ENCODE assay signal across 12 cellular contexts in the genomic region with DNA sequence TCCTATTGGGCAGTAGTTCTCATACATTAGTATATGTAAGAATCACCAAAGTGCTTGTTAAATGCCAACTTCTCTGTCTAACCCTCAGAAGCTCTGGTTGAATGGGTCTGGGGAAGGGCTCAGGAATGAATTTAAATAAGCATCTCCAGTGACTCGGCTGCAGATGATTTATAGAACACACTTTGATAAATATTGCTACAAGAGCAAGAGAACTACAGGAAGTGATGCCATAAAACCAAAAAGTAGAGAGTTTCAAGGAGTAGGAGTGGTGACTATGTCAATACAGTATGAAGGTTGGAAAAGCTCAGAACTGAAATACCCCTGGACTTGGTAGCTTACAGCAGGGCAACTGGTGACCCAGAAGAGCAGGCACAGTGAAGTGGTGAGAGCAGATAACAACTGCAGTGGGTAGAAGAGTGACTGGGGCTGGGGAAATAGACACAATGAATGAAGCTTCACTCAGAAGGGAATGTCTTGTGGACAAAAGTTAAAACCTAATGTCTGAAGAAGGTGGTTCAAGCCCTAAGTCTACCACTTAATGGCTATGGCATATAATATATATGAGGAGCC. TPM values are rescaled to one million over a fixed set of nuclear protein-coding genes. Genes with fewer than 3 reads are reported as not detected.
DNase-seq lines count a peak whose midpoint lies in the region; ATAC-seq and TF ChIP-seq lines count a peak whose summit lies in the region.
"Had no signal": no experiment of that assay in that cellular context is flagged by ENCODE, and none has a peak within 500 bp of the region (broad histone marks: within the 10 kb centered on the region; RNA-seq: fewer than 3 reads in every experiment).

No MANE protein-coding gene starts in this region.

- peak overlapping the region; percentile 4; the same call in 1 of the 2 replicates for H3K23ac ChIP-seq in IMR-90 (ENCODE audit: low read depth, low read length)

- H3K4ac ChIP-seq in IMR-90 (ENCODE audit: low read depth, low read length): no peak overlapping the region; the same call in 1 of the 2 replicates

- H3K18ac ChIP-seq in IMR-90 (ENCODE audit: low read depth, low read length): peak overlapping the region; percentile 42; the same call in 1 of the 2 replicates

- TF ChIP-seq POLR2A in IMR-90 (IDR thresholded peaks at IDR 0.05; ENCODE audit: low read depth, low read length): no peak

- BruUV-seq in IMR-90 (replicated peaks; lab: Mats Ljungman, UMichigan): no TSS peak

- no peak for DNase-seq in left ventricle myocardium superior
- no peak for DNase-seq in right atrium auricular region (ENCODE audit: low spot score)
- peak; percentile 45 for DNase-seq in IMR-90
- DNase-seq in fibroblast of mammary gland (ENCODE audit: low read depth): peak; percentile 12
- DNase-seq in NCI-H146 (lab: John Stamatoyannopoulos, UW): no peak
- no peak for DNase-seq in Karpas-422
- DNase-seq: Caco-2; CD4-positive, CD25-positive, alpha-beta regulatory T cell; NCI-H1092; NCI-H2081 treated with DMSO at 0.1 percent for 48 hours; NCI-H510A treated with DMSO at 0.1 percent for 48 hours had no signal

- no peaks in the 10 kb centered on the region for H4K20me1 ChIP-seq in IMR-90 (ENCODE audit: insufficient read depth, low read length)
- no peaks in the 10 kb centered on the region for H4K20me1 ChIP-seq in Karpas-422 (ENCODE audit: insufficient read depth, low read depth, low read length)

- H3K9me1 ChIP-seq in IMR-90 (ENCODE audit: insufficient read depth, low read length): no peaks in the 10 kb centered on the region

- H2BK20ac ChIP-seq in IMR-90 (ENCODE audit: low read depth, low read length): 0 out of 2 replicates have a peak overlapping the region, but pooled peaks have one; percentile 14

- H3K56ac ChIP-seq in IMR-90 (ENCODE audit: extremely low read depth, insufficient read depth, low read length): no peak overlapping the region; the same call in 1 of the 2 replicates

- H3K79me2 ChIP-seq in Karpas-422 (ENCODE audit: low read length): no peaks in the 10 kb centered on the region

- H3K79me1 ChIP-seq in IMR-90 (ENCODE audit: low read depth in 1 of 2, low read length in 2 of 2): no peaks in the 10 kb centered on the region

- H3K9me2 ChIP-seq in Karpas-422 (replicated peaks; ENCODE audit: insufficient read depth, low read length): no peaks in the 10 kb centered on the region; the same call in 1 of the 2 replicates

- no peak overlapping the region for H2AFZ ChIP-seq in IMR-90 (replicated peaks; ENCODE audit: low read length, poor library complexity)
- no peak overlapping the region for H2AFZ ChIP-seq in Karpas-422 (ENCODE audit: low read length)

- no peak overlapping the region for H3K4me3 ChIP-seq in right atrium auricular region
- no peak overlapping the region for H3K4me3 ChIP-seq in IMR-90 (ENCODE audit: insufficient read depth, low read depth, low read length)
- H3K4me3 ChIP-seq in fibroblast of mammary gland (ENCODE audit: control insufficient read depth, low read depth, low read length): no peak overlapping the region
- no peak overlapping the region for H3K4me3 ChIP-seq in Karpas-422 (ENCODE audit: low read length)

- peak overlapping the region; percentile 39; the same call in 1 of the 2 replicates for H4K91ac ChIP-seq in IMR-90 (ENCODE audit: insufficient read depth, low read depth, low read length)

- no peak for TF ChIP-seq RAD21 in IMR-90 (IDR thresholded peaks at IDR 0.05; ENCODE audit: low read length)

- dilution Hi-C loops in IMR-90 (cut with HindIII; ENCODE audit: low sequenced_read_pairs, unreplicated experiment): no loop called here

- POLR2A ChIA-PET in IMR-90 (lab: Charles Lee; ENCODE audit: unreplicated experiment): no interaction called here

- H3K9me3 ChIP-seq in right atrium auricular region (peaks cover 0 to 6% of the 10 kb centered on the region in 2 donors), IMR-90 (ENCODE audit: control insufficient read depth, insufficient read depth, low read length) (peaks cover 2% of the 10 kb centered on the region; the same call in 1 of the 2 replicates), Karpas-422 (ENCODE audit: low read length) (no peaks in the 10 kb centered on the region)
- H3K9me3 ChIP-seq: Caco-2 had no signal

- H3K27ac ChIP-seq in right atrium auricular region: no peak overlapping the region
- no peak overlapping the region for H3K27ac ChIP-seq in IMR-90 (ENCODE audit: insufficient read depth, low read length)
- H3K27ac ChIP-seq in Karpas-422 (ENCODE audit: low read length): no peak overlapping the region

- in situ Hi-C loops in IMR-90 (cut with MboI; ENCODE audit: low sequenced_read_pairs): no loop called here

- WGBS in IMR-90 (ENCODE audit: extremely low coverage in 2 of 2, insufficient read length in 1 of 2), 2 experiments: no CpG with 5 or more reads among the region's 1 CpG

- intact Hi-C loops in left ventricle myocardium superior (cut with micrococcal nuclease): no loop called here
- intact Hi-C loops in IMR-90 (cut with micrococcal nuclease): no loop called here

- H3K4me1 ChIP-seq in right atrium auricular region: no peaks in the 10 kb centered on the region
- peaks cover 2% of the 10 kb centered on the region for H3K4me1 ChIP-seq in IMR-90 (ENCODE audit: control insufficient read depth, insufficient read depth, low read length)
- H3K4me1 ChIP-seq in Karpas-422 (ENCODE audit: low read length): no peaks in the 10 kb centered on the region
- H3K4me1 ChIP-seq: Caco-2 had no signal

- peak overlapping the region; percentile 20; the same call in 1 of the 2 replicates for H4K5ac ChIP-seq in IMR-90 (ENCODE audit: low read depth, low read length)

- no peak overlapping the region; the same call in 2 of the 3 replicates for H2BK15ac ChIP-seq in IMR-90 (ENCODE audit: low read depth, low read length)

- H3K36me3 ChIP-seq in right atrium auricular region: no peaks in the 10 kb centered on the region
- H3K36me3 ChIP-seq in IMR-90 (ENCODE audit: control insufficient read depth, insufficient read depth, low read length): no peaks in the 10 kb centered on the region
- H3K36me3 ChIP-seq in Karpas-422 (ENCODE audit: insufficient read depth, low read length): no peaks in the 10 kb centered on the region

- H3K14ac ChIP-seq in IMR-90 (replicated peaks; ENCODE audit: low read depth, low read length): 0 out of 2 replicates have a peak overlapping the region, but pooled peaks have one; percentile 38

- no peak overlapping the region for H3K4me2 ChIP-seq in IMR-90 (ENCODE audit: low read depth, low read length)
- no peak overlapping the region for H3K4me2 ChIP-seq in Karpas-422 (ENCODE audit: low read depth, low read length, poor library complexity, severe bottlenecking)

- no peak overlapping the region; a peak in 1 of 4 replicates for H4K8ac ChIP-seq in IMR-90 (ENCODE audit: low read depth in 2 of 2, low read length in 2 of 2)

- no peak overlapping the region for H2AK9ac ChIP-seq in IMR-90 (replicated peaks; ENCODE audit: low read depth, low read length, poor library complexity)

- H2BK120ac ChIP-seq in IMR-90 (ENCODE audit: low read depth, low read length): no peak overlapping the region

- no peaks in the 10 kb centered on the region for H3K27me3 ChIP-seq in right atrium auricular region
- no peaks in the 10 kb centered on the region for H3K27me3 ChIP-seq in IMR-90 (ENCODE audit: control insufficient read depth, insufficient read depth, low read length)
- no peaks in the 10 kb centered on the region for H3K27me3 ChIP-seq in Karpas-422 (ENCODE audit: low read length)

- CTCF ChIA-PET in IMR-90 (lab: Yijun Ruan, JAX): no interaction called here

- peak; percentile 71 for ATAC-seq in left ventricle myocardium superior
- ATAC-seq in IMR-90 (ENCODE audit: low read depth): peak; percentile 65
- ATAC-seq in GM18520 (IDR thresholded peaks at IDR 0.05; ENCODE audit: unreplicated experiment): no peak

- no peak overlapping the region for H2AK5ac ChIP-seq in IMR-90 (ENCODE audit: low read depth, low read length)

- no peak overlapping the region for H2BK5ac ChIP-seq in IMR-90 (ENCODE audit: low read depth, low read length, poor library complexity, severe bottlenecking)

- TF ChIP-seq CTCF in right atrium auricular region (IDR thresholded peaks at IDR 0.05) (no peak), IMR-90 (conservative IDR thresholded peaks at IDR 0.05; ENCODE audit: low read depth, low read length) (no peak), fibroblast of mammary gland (conservative IDR thresholded peaks at IDR 0.05; ENCODE audit: control insufficient read depth, insufficient read depth, low read depth, low read length) (no peak)

- H3K9ac ChIP-seq in IMR-90 (ENCODE audit: low read depth, low read length): no peak overlapping the region
- H3K9ac ChIP-seq in Karpas-422 (ENCODE audit: low read length): no peak overlapping the region

TF ChIP-seq in IMR-90, 13 proteins besides CTCF, POLR2A, EP300 and RAD21:
- no peak for TF ChIP-seq MAZ (IDR thresholded peaks at IDR 0.05; ENCODE audit: borderline replicate concordance, low read depth, low read length)

RNA-seq across cellular contexts. Expression of a gene that starts 8.0 kb away (rescaled TPM):
- total RNA-seq in left ventricle myocardium superior (62.5 TPM), right atrium auricular region (10 to 100 TPM; 53.2 to 59.4 TPM), IMR-90 (2012; rRNA removed) (12.2 and 16.1 TPM in 2 replicates)
- 4.3 and 5.3 TPM in 2 replicates for polyA plus RNA-seq in IMR-90 (2012; rRNA removed)
- polyA plus RNA-seq in IMR-90 (2012; cell fraction: cytosol; rRNA removed): 0.95 and 1.1 TPM in 2 replicates
- 1.2 and 7.9 TPM in 2 replicates for polyA plus RNA-seq in IMR-90 (2012; cell fraction: nucleus; rRNA removed; ENCODE audit: low replicate concordance)
- 130 and 189 TPM in 2 replicates for total RNA-seq in Karpas-422 (2014; rRNA removed; shearing (Covaris generic); ENCODE audit: low replicate concordance)

Comparison
In these comparisons a context has a peak if more than half of its experiments do, and no peak if none do; other contexts are left out.
1. DNase-seq: peak in IMR-90 (single experiment) and fibroblast of mammary gland (single experiment); none in left ventricle myocardium superior (single experiment), right atrium auricular region (single experiment), NCI-H146 (single experiment) and Karpas-422 (single experiment).